Comparison of ENCODE assay signal across 8 cellular contexts in the genomic region with DNA sequence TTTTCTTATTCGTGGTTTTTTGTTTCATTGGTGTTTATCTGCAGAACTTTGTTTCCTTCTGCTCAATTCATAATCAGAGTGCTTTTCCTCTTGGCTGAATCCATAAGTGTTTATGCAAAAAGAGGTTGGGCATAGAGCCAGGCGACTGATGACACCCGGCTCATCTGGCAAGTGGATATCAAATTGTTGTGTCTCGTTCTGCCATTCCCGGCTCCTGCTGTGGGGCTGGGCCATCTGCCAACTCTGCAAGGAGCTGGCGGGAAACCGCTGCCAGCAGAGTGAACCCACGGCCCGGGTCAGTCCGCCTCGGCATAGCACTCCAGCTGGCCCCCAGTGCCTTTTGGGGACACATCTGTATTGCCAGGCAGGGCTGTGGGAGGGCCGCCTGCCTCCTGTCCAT.
DNase-seq lines count a peak whose midpoint lies in the region; FAIRE-seq and TF ChIP-seq lines count a peak whose summit lies in the region.
"Not testable (repeated sequence)": the region's sequence is repeated elsewhere in the genome, so short reads cannot be mapped to it uniquely, and the experiment has no call there.

No MANE protein-coding gene starts in this region.

- peak overlapping the region in 2 of 5 donors; percentile 12 to 63 for H3K27ac ChIP-seq in adrenal gland
- not testable (repeated sequence) for H3K27ac ChIP-seq in kidney (ENCODE audit: low read depth in 2 of 2, low read length in 2 of 2)

- not testable (repeated sequence) for H3K4me1 ChIP-seq in adrenal gland (replicated peaks in 1 of 2); kidney (ENCODE audit: control insufficient read depth in 1 of 2, insufficient read depth in 1 of 2, low read depth in 1 of 2, low read length in 2 of 2)

- H3K9ac ChIP-seq in kidney (ENCODE audit: low read length in 2 of 2): not testable (repeated sequence)

- 40 to 47% (median 43%) methylated on average over 5 to 12 of the region's 12 CpGs for WGBS in adrenal gland, 4 donors

- H3K9me3 ChIP-seq in adrenal gland (replicated peaks in 1 of 3); kidney (ENCODE audit: control insufficient read depth in 1 of 2, low read length in 2 of 2): not testable (repeated sequence)

- TF ChIP-seq CTCF in adrenal gland (IDR thresholded peaks at IDR 0.05); kidney (IDR thresholded peaks at IDR 0.05; ENCODE audit: borderline replicate concordance, extremely low read depth, insufficient read depth): not testable (repeated sequence)

- not testable (repeated sequence) for H3K27me3 ChIP-seq in adrenal gland

- H3K4me3 ChIP-seq in adrenal gland; kidney (ENCODE audit: low read length in 2 of 2): not testable (repeated sequence)

- DNase-seq in DMS53 (lab: John Stamatoyannopoulos, UW) (peak; percentile 82), NCI-H1092 (lab: John Stamatoyannopoulos, UW) (peak; percentile 89), NCI-H2227 treated with DMSO at 0.1 percent for 48 hours (lab: John Stamatoyannopoulos, UW) (peak; percentile 72), adrenal gland (peak; percentile 35 to 87 (median 76)), fibroblast of gingiva (ENCODE audit: low read depth) (peak; percentile 87), kidney (peak; percentile 85), pons (ENCODE audit: low spot score) (peak; percentile 60), ureter (ENCODE audit: low spot score) (peak; percentile 56)

- not testable (repeated sequence) for TF ChIP-seq POLR2A in adrenal gland (IDR thresholded peaks at IDR 0.05)

- H3K36me3 ChIP-seq in adrenal gland (replicated peaks in 1 of 2); kidney (ENCODE audit: control insufficient read depth in 1 of 2, insufficient read depth in 2 of 2, low read length in 2 of 2): not testable (repeated sequence)

- not testable (repeated sequence) for FAIRE-seq in kidney (lab: Jason Lieb, UNC)

- intact Hi-C loops in adrenal gland (cut with DNase I); kidney (cut with DNase I): not testable (repeated sequence)
